Comparison of ENCODE assay signal across 14 cellular contexts in the genomic region with DNA sequence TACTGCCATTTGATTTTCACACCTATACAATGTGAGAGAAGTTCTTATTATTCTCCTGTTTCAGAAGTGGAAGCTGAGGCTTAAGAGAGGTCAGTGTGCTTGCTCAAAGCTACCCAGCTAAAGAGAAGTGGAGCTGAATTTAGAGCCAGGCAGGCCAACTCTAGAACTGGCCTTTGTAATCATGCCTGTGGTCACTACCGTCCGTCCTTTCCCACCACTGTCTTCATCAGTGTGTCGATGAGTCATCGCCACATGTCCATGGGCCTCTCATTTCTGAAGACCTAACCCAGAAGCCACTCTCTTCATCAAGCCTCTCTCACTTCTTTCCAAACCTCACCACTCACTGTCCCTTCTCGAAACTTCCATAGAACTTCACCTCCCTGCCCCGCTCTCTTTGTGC.
DNase-seq lines count a peak whose midpoint lies in the region; ATAC-seq and TF ChIP-seq lines count a peak whose summit lies in the region.
"Had no signal": no experiment of that assay in that cellular context is flagged by ENCODE, and none has a peak within 500 bp of the region (broad histone marks: within the 10 kb centered on the region; RNA-seq: fewer than 3 reads in every experiment).

No MANE protein-coding gene starts in this region.

- H3K9me2 ChIP-seq in PC-3 (replicated peaks; ENCODE audit: low read length): no peaks in the 10 kb centered on the region

- H3K27ac ChIP-seq in PC-3 (ENCODE audit: low read length): peak overlapping the region; percentile 6; the same call in 1 of the 2 replicates
- H3K27ac ChIP-seq: cardiac muscle cell had no signal

- H3K79me2 ChIP-seq in PC-3 (ENCODE audit: low read length): no peaks in the 10 kb centered on the region

- CTCF ChIA-PET in PC-3 (lab: Charles Lee): no interaction called here

- POLR2A ChIA-PET in PC-3 (lab: Charles Lee; ENCODE audit: unreplicated experiment): no interaction called here

- ATAC-seq in PC-3 (no peak), HG03039 (IDR thresholded peaks at IDR 0.05; ENCODE audit: unreplicated experiment) (no peak), GM21786 (IDR thresholded peaks at IDR 0.05; ENCODE audit: unreplicated experiment) (no peak)

- H3K4me3 ChIP-seq in PC-3 (ENCODE audit: low read length): no peak overlapping the region
- H3K4me3 ChIP-seq in retinal pigment epithelial cell (ENCODE audit: low read length): no peak overlapping the region
- H3K4me3 ChIP-seq: cardiac muscle cell had no signal

- H3K9me3 ChIP-seq in PC-3 (ENCODE audit: low read length): no peaks in the 10 kb centered on the region

- H2AFZ ChIP-seq in PC-3 (ENCODE audit: low read length): no peak overlapping the region

- H3K36me3 ChIP-seq in PC-3 (ENCODE audit: low read depth, low read length): no peaks in the 10 kb centered on the region
- H3K36me3 ChIP-seq: cardiac muscle cell had no signal

- no TSS peak for BruUV-seq in PC-3 (replicated peaks; lab: Mats Ljungman, UMichigan)

- H4K20me1 ChIP-seq in PC-3 (ENCODE audit: low read length): no peaks in the 10 kb centered on the region

- no peak for TF ChIP-seq CTCF in PC-3 (conservative IDR thresholded peaks at IDR 0.05; ENCODE audit: low read depth, low read length)
- no peak for TF ChIP-seq CTCF in retinal pigment epithelial cell (conservative IDR thresholded peaks at IDR 0.05; ENCODE audit: low read depth, low read length)

- no peak overlapping the region for H3K4me2 ChIP-seq in PC-3 (ENCODE audit: low read length)

- peaks cover 28% of the 10 kb centered on the region for H3K4me1 ChIP-seq in PC-3 (ENCODE audit: insufficient read depth, low read length)

- H3K9ac ChIP-seq in PC-3 (ENCODE audit: low read length): no peak overlapping the region; the same call in 1 of the 2 replicates

- peak; percentile 70 for DNase-seq in GM03348 (ENCODE audit: low spot score)
- peak; percentile 45 for DNase-seq in PC-3
- DNase-seq in dedifferentiated amniotic fluid mesenchymal stem cell (ENCODE audit: extremely low spot score): peak; percentile 60
- peak; percentile 61 for DNase-seq in retinal pigment epithelial cell (ENCODE audit: low read depth)
- DNase-seq in cerebellar nuclear complex (lab: John Stamatoyannopoulos, UW): no peak
- DNase-seq in DMS153 (lab: John Stamatoyannopoulos, UW): no peak
- DNase-seq: activated CD4-positive, alpha-beta T cell treated with anti-CD3 and anti-CD28 coated beads for 4 hours; H7; NCI-H1436; NCI-H748 treated with DMSO at 0.1 percent for 48 hours; SW 1271 had no signal

- H3K27me3 ChIP-seq in PC-3 (ENCODE audit: low read length): no peaks in the 10 kb centered on the region
- H3K27me3 ChIP-seq: cardiac muscle cell had no signal

- intact Hi-C loops in PC-3 (cut with micrococcal nuclease): no loop called here

- no peaks in the 10 kb centered on the region for H3F3A ChIP-seq in PC-3 (ENCODE audit: low read length, unreplicated experiment)

Comparison
In these comparisons a context has a peak if more than half of its experiments do, and no peak if none do; other contexts are left out.
1. DNase-seq: peak in GM03348 (single experiment), PC-3 (single experiment), dedifferentiated amniotic fluid mesenchymal stem cell (single experiment) and retinal pigment epithelial cell (single experiment); none in cerebellar nuclear complex (0 of 2) and DMS153 (single experiment).